In the genomic region with DNA sequence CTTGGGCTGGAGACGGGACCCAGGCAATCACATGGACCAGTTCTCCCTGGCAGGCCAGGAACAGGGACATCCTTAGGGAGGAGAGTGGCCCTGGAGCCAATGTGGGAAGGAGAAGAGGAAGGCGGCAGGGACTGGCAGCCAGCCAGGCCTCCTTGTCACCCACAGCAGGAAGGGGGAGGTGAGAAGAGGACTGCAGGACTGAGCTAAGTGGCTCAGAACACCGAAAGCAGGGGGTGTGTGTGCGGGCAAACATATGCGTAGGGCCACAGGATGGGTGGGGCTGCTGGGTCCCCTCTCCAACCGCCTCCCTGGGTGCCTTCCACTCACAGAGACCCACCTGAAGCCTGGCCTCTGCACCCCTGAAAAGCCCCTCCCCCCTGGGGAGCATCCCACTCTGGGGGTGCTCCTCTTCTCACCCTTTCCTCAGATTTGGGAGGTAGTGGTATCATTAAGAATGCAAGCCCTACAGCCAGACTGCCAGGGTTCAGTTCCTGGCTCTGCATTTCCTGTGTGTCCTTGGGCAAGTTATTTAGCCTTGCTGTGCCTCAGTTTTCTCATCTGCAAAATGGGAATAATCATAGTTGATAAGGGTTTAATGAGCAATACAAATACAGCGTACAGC, we compare ENCODE assay signal across 1 cellular context.
TF ChIP-seq lines count a peak whose summit lies in the region.

No MANE protein-coding gene starts in this region.

TF ChIP-seq in SK-N-SH treated with all-trans-retinoic acid at 6 μM for 48 hours, 23 proteins besides CTCF, POLR2A, EP300 and RAD21 (continued from another document):
- TF ChIP-seq, protein P1, sequence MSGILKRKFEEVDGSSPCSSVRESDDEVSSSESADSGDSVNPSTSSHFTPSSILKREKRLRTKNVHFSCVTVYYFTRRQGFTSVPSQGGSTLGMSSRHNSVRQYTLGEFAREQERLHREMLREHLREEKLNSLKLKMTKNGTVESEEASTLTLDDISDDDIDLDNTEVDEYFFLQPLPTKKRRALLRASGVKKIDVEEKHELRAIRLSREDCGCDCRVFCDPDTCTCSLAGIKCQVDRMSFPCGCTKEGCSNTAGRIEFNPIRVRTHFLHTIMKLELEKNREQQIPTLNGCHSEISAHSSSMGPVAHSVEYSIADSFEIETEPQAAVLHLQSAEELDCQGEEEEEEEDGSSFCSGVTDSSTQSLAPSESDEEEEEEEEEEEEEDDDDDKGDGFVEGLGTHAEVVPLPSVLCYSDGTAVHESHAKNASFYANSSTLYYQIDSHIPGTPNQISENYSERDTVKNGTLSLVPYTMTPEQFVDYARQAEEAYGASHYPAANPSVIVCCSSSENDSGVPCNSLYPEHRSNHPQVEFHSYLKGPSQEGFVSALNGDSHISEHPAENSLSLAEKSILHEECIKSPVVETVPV (CRISPR knock-in tag; IDR thresholded peaks at IDR 0.05), result no peak
- TF ChIP-seq SNAI2 (CRISPR knock-in tag; IDR thresholded peaks at IDR 0.05) (no peak), OSR1 (CRISPR knock-in tag; IDR thresholded peaks at IDR 0.05) (no peak)
